Comparison of ENCODE assay signal across 1 cellular context in genomic region chr2:131092409-131093065, GRCh38.
A peak's percentile ranks its signal among the peaks of the same experiment; 100 is the strongest.
TF ChIP-seq lines count a peak whose summit lies in the region.

No MANE protein-coding gene starts in this region.

TF ChIP-seq in HepG2, 621 proteins besides CTCF, POLR2A, EP300 and RAD21 (continued from another document and continues in another):
- 0 out of 2 replicates have a peak, but pooled peaks have one; percentile 44 for TF ChIP-seq ZNF691 (CRISPR knock-in tag; IDR thresholded peaks at IDR 0.05; ENCODE audit: borderline replicate concordance, low read depth)
- TF ChIP-seq ZNF235 (CRISPR knock-in tag; IDR thresholded peaks at IDR 0.05; ENCODE audit: borderline replicate concordance): no peak
- TF ChIP-seq ZNF607 (CRISPR knock-in tag; IDR thresholded peaks at IDR 0.05; ENCODE audit: borderline replicate concordance): peak; percentile 68
- peak; percentile 12; the same call in 1 of the 2 replicates for TF ChIP-seq STAG1 (CRISPR knock-in tag; IDR thresholded peaks at IDR 0.05)
- TF ChIP-seq TEF (CRISPR knock-in tag; IDR thresholded peaks at IDR 0.05): no peak
- TF ChIP-seq ELF3 (CRISPR knock-in tag; IDR thresholded peaks at IDR 0.05): no peak; the same call in 1 of the 2 replicates
- peak; percentile 17; the same call in 1 of the 2 replicates for TF ChIP-seq ZNF879 (CRISPR knock-in tag; IDR thresholded peaks at IDR 0.05)
- TF ChIP-seq SALL1 (CRISPR knock-in tag; IDR thresholded peaks at IDR 0.05): peak; percentile 55
- 0 out of 2 replicates have a peak, but pooled peaks have one; percentile 22 for TF ChIP-seq TBX2 (CRISPR knock-in tag; IDR thresholded peaks at IDR 0.05; ENCODE audit: borderline replicate concordance)
- TF ChIP-seq ZNF468 (CRISPR knock-in tag; IDR thresholded peaks at IDR 0.05): 0 out of 2 replicates have a peak, but pooled peaks have one; percentile 12
- TF ChIP-seq FLYWCH1 (CRISPR knock-in tag; IDR thresholded peaks at IDR 0.05): no peak
- TF ChIP-seq, protein P1, sequence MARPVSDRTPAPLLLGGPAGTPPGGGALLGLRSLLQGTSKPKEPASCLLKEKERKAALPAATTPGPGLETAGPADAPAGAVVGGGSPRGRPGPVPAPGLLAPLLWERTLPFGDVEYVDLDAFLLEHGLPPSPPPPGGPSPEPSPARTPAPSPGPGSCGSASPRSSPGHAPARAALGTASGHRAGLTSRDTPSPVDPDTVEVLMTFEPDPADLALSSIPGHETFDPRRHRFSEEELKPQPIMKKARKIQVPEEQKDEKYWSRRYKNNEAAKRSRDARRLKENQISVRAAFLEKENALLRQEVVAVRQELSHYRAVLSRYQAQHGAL (CRISPR knock-in tag; IDR thresholded peaks at IDR 0.05; ENCODE audit: not compliant biosample characterization): peak; percentile 21
- TF ChIP-seq LRRFIP1 (CRISPR knock-in tag; conservative IDR thresholded peaks at IDR 0.05): no peak
- no peak for TF ChIP-seq ETV5 (CRISPR knock-in tag; IDR thresholded peaks at IDR 0.05; ENCODE audit: borderline replicate concordance)
- 0 out of 2 replicates have a peak, but pooled peaks have one; percentile 29 for TF ChIP-seq ZNF136 (CRISPR knock-in tag; IDR thresholded peaks at IDR 0.05; ENCODE audit: low read depth)
- peak; percentile 51; the same call in 1 of the 2 replicates for TF ChIP-seq ZNF543 (CRISPR knock-in tag; IDR thresholded peaks at IDR 0.05)
- no peak for TF ChIP-seq ZNF121 (CRISPR knock-in tag; IDR thresholded peaks at IDR 0.05)
- TF ChIP-seq ZSCAN12 (CRISPR knock-in tag; IDR thresholded peaks at IDR 0.05): peak; percentile 56; the same call in 1 of the 2 replicates
- TF ChIP-seq ZNF263 (CRISPR knock-in tag; IDR thresholded peaks at IDR 0.05): 0 out of 2 replicates have a peak, but pooled peaks have one; percentile 17
- TF ChIP-seq LCORL (IDR thresholded peaks at IDR 0.05): no peak
- peak; percentile 73 for TF ChIP-seq LCORL (CRISPR knock-in tag; IDR thresholded peaks at IDR 0.05)
- TF ChIP-seq, protein P2, sequence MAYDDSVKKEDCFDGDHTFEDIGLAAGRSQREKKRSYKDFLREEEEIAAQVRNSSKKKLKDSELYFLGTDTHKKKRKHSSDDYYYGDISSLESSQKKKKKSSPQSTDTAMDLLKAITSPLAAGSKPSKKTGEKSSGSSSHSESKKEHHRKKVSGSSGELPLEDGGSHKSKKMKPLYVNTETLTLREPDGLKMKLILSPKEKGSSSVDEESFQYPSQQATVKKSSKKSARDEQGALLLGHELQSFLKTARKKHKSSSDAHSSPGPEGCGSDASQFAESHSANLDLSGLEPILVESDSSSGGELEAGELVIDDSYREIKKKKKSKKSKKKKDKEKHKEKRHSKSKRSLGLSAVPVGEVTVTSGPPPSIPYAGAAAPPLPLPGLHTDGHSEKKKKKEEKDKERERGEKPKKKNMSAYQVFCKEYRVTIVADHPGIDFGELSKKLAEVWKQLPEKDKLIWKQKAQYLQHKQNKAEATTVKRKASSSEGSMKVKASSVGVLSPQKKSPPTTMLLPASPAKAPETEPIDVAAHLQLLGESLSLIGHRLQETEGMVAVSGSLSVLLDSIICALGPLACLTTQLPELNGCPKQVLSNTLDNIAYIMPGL (CRISPR knock-in tag; IDR thresholded peaks at IDR 0.05; ENCODE audit: borderline replicate concordance in 1 of 2, low read depth in 1 of 2): peak in 1 of 2 experiments; percentile 14; a peak in 2 of 4 replicates
- TF ChIP-seq ERF (CRISPR knock-in tag; IDR thresholded peaks at IDR 0.05): no peak; the same call in 1 of the 2 replicates
- no peak; the same call in 1 of the 2 replicates for TF ChIP-seq ZNF547 (CRISPR knock-in tag; IDR thresholded peaks at IDR 0.05)
- TF ChIP-seq ZNF766 (CRISPR knock-in tag; IDR thresholded peaks at IDR 0.05; ENCODE audit: borderline replicate concordance): peak; percentile 34; the same call in 1 of the 2 replicates
- peak; percentile 41; the same call in 1 of the 2 replicates for TF ChIP-seq ZNF609 (CRISPR knock-in tag; IDR thresholded peaks at IDR 0.05; ENCODE audit: borderline replicate concordance)
- TF ChIP-seq SIX1 (CRISPR knock-in tag; IDR thresholded peaks at IDR 0.05; ENCODE audit: borderline replicate concordance): no peak; the same call in 1 of the 2 replicates
- peak; percentile 67; the same call in 1 of the 2 replicates for TF ChIP-seq BHLHE40 (IDR thresholded peaks at IDR 0.05; ENCODE audit: low read length)
- TF ChIP-seq TCF12 (IDR thresholded peaks at IDR 0.05): no peak
- TF ChIP-seq TCF12 (CRISPR knock-in tag; IDR thresholded peaks at IDR 0.05): 0 out of 2 replicates have a peak, but pooled peaks have one; percentile 9
- TF ChIP-seq ZNF782 (CRISPR knock-in tag; IDR thresholded peaks at IDR 0.05; ENCODE audit: borderline replicate concordance): 0 out of 2 replicates have a peak, but pooled peaks have one; percentile 10
- TF ChIP-seq ZNF75D (CRISPR knock-in tag; IDR thresholded peaks at IDR 0.05; ENCODE audit: borderline replicate concordance): no peak
- TF ChIP-seq ZMYM3 (CRISPR knock-in tag; IDR thresholded peaks at IDR 0.05): 0 out of 2 replicates have a peak, but pooled peaks have one; percentile 37
- TF ChIP-seq NONO (IDR thresholded peaks at IDR 0.05): no peak
- TF ChIP-seq NONO (CRISPR knock-in tag; conservative IDR thresholded peaks at IDR 0.05): no peak
- no peak for TF ChIP-seq NCOA1 (CRISPR knock-in tag; IDR thresholded peaks at IDR 0.05)
- TF ChIP-seq, protein P3, sequence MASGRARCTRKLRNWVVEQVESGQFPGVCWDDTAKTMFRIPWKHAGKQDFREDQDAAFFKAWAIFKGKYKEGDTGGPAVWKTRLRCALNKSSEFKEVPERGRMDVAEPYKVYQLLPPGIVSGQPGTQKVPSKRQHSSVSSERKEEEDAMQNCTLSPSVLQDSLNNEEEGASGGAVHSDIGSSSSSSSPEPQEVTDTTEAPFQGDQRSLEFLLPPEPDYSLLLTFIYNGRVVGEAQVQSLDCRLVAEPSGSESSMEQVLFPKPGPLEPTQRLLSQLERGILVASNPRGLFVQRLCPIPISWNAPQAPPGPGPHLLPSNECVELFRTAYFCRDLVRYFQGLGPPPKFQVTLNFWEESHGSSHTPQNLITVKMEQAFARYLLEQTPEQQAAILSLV (CRISPR knock-in tag; IDR thresholded peaks at IDR 0.05; ENCODE audit: borderline replicate concordance): 0 out of 2 replicates have a peak, but pooled peaks have one; percentile 16
- TF ChIP-seq SRY (CRISPR knock-in tag; IDR thresholded peaks at IDR 0.05): no peak
- TF ChIP-seq FOXO1 (CRISPR knock-in tag; IDR thresholded peaks at IDR 0.05): peak; percentile 7; the same call in 1 of the 2 replicates
- TF ChIP-seq ZNF234 (CRISPR knock-in tag; conservative IDR thresholded peaks at IDR 0.05): 0 out of 2 replicates have a peak, but pooled peaks have one; percentile 14
- peak; percentile 32; the same call in 1 of the 2 replicates for TF ChIP-seq DR1 (CRISPR knock-in tag; IDR thresholded peaks at IDR 0.05)
- 0 out of 2 replicates have a peak, but pooled peaks have one; percentile 28 for TF ChIP-seq NCOR1 (IDR thresholded peaks at IDR 0.05; ENCODE audit: borderline replicate concordance, low read length)
- 0 out of 2 replicates have a peak, but pooled peaks have one; percentile 54 for TF ChIP-seq SP140L (CRISPR knock-in tag; IDR thresholded peaks at IDR 0.05; ENCODE audit: borderline replicate concordance)
- TF ChIP-seq, protein P4, sequence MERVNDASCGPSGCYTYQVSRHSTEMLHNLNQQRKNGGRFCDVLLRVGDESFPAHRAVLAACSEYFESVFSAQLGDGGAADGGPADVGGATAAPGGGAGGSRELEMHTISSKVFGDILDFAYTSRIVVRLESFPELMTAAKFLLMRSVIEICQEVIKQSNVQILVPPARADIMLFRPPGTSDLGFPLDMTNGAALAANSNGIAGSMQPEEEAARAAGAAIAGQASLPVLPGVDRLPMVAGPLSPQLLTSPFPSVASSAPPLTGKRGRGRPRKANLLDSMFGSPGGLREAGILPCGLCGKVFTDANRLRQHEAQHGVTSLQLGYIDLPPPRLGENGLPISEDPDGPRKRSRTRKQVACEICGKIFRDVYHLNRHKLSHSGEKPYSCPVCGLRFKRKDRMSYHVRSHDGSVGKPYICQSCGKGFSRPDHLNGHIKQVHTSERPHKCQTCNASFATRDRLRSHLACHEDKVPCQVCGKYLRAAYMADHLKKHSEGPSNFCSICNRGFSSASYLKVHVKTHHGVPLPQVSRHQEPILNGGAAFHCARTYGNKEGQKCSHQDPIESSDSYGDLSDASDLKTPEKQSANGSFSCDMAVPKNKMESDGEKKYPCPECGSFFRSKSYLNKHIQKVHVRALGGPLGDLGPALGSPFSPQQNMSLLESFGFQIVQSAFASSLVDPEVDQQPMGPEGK (CRISPR knock-in tag; IDR thresholded peaks at IDR 0.05): peak; percentile 74; the same call in 1 of the 2 replicates
- no peak for TF ChIP-seq MBNL3 (CRISPR knock-in tag; conservative IDR thresholded peaks at IDR 0.05)
- TF ChIP-seq MTA1 (CRISPR knock-in tag; IDR thresholded peaks at IDR 0.05; ENCODE audit: borderline replicate concordance): peak; percentile 22; the same call in 1 of the 2 replicates
- no peak for TF ChIP-seq MLLT10 (CRISPR knock-in tag; IDR thresholded peaks at IDR 0.05)
- 0 out of 2 replicates have a peak, but pooled peaks have one; percentile 59 for TF ChIP-seq STAT6 (CRISPR knock-in tag; IDR thresholded peaks at IDR 0.05; ENCODE audit: borderline replicate concordance)
